ENCODE assay signal across 14 cellular contexts in the genomic region with DNA sequence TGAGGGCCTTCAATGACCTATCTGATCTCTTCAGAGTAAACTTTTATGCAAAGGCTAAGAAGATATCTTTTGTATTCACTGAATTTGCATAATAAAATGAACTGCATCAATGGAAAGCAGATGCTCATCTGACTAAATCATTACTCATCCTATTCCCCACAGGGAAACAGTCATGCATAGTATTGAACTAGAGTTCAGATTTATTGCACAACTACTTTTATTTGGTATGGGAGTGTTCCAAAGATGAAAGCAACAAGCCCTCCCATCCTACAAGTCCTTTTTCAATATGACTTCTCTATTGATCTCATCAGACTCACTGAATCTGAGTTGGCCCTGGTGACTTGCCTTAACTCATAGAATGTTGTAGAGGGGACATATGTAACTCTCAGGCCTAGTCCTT.
A peak's percentile ranks its signal among the peaks of the same experiment; 100 is the strongest.
DNase-seq lines count a peak whose midpoint lies in the region; ATAC-seq, FAIRE-seq and TF ChIP-seq lines count a peak whose summit lies in the region.
"Had no signal": no experiment of that assay in that cellular context is flagged by ENCODE, and none has a peak within 500 bp of the region (broad histone marks: within the 10 kb centered on the region; RNA-seq: fewer than 3 reads in every experiment).

No MANE protein-coding gene starts in this region.

- H3K27me3 ChIP-seq in bronchial epithelial cell (ENCODE audit: control insufficient read depth, insufficient read depth, low read length) = no peaks in the 10 kb centered on the region
- H3K27me3 ChIP-seq in HepG2 (ENCODE audit: control insufficient read depth in 1 of 2, insufficient read depth in 2 of 2, low read length in 2 of 2) = no peaks in the 10 kb centered on the region

- FAIRE-seq in bronchial epithelial cell (lab: Jason Lieb, UNC) (no peak), HepG2 (lab: Jason Lieb, UNC) (no peak)
- FAIRE-seq: colon, GM18507 had no signal

- ATAC-seq in HepG2 (no peak), GM18519 (IDR thresholded peaks at IDR 0.05; ENCODE audit: low FRiP score, unreplicated experiment) (no peak)
- ATAC-seq: activated CD8-positive, alpha-beta memory T cell treated with anti-CD3 and anti-CD28 coated beads, Interleukin-2, amount 10 ng/mL, durations not matched to agents 7 days and 5 days had no signal

- in situ Hi-C loops in HepG2 (cut with HindIII; ENCODE audit: extremely low pct_ligation_motif_present, low pct_unique_long_range_greater_than_20kb) = no loop called here

- intact Hi-C loops in HepG2 (cut with micrococcal nuclease; ENCODE audit: unreplicated experiment) (no loop called here), lower leg skin (cut with DNase I; ENCODE audit: low total_unique reads) (no loop called here)

- TF ChIP-seq CTCF in AG10803 (conservative IDR thresholded peaks at IDR 0.05; ENCODE audit: low read length) (no peak), bronchial epithelial cell (IDR thresholded peaks at IDR 0.05; ENCODE audit: insufficient read depth, low read length, severe bottlenecking) (no peak), HepG2 (CRISPR knock-in tag; IDR thresholded peaks at IDR 0.05) (no peak), lower leg skin (IDR thresholded peaks at IDR 0.05) (no peak)

- H4K20me1 ChIP-seq in HepG2 (ENCODE audit: insufficient read depth, low read length) = no peaks in the 10 kb centered on the region

- POLR2A ChIA-PET in HepG2 (lab: Yijun Ruan, JAX) = no interaction called here

- H3K4me3 ChIP-seq in AG10803 (ENCODE audit: low read length) (no peak overlapping the region), bronchial epithelial cell (ENCODE audit: low read depth, low read length) (no peak overlapping the region), HepG2 (replicated peaks in 1 of 3; ENCODE audit: insufficient read depth in 1 of 3, low read depth in 2 of 3, low read length in 3 of 3) (no peak overlapping the region), lower leg skin (ENCODE audit: low read depth, poor library complexity, severe bottlenecking) (no peak overlapping the region)
- H3K4me3 ChIP-seq: thoracic aorta had no signal

- no peaks in the 10 kb centered on the region for H3K36me3 ChIP-seq in bronchial epithelial cell (ENCODE audit: control insufficient read depth, insufficient read depth, low read length)
- no peaks in the 10 kb centered on the region for H3K36me3 ChIP-seq in HepG2 (replicated peaks in 1 of 2; ENCODE audit: control insufficient read depth in 1 of 2, insufficient read depth in 2 of 2, low read length in 2 of 2)
- H3K36me3 ChIP-seq: thoracic aorta had no signal

- TF ChIP-seq RAD21 in HepG2 (CRISPR knock-in tag; IDR thresholded peaks at IDR 0.05) = no peak

- no peaks in the 10 kb centered on the region for H3K79me2 ChIP-seq in HepG2 (ENCODE audit: insufficient read depth, low read length)

- CTCF ChIA-PET in HepG2 (lab: Yijun Ruan, JAX; ENCODE audit: low intra/inter-chr PET ratio, low total read pairs) = no interaction called here

- peaks cover 9% of the 10 kb centered on the region; the same call in 1 of the 2 replicates for H3K4me1 ChIP-seq in HepG2 (ENCODE audit: insufficient read depth, low read length)

- DNase-seq in AG10803 (ENCODE audit: low read depth) (peak; percentile 92), HT1080 (ENCODE audit: low read depth) (peak; percentile 81), bronchial epithelial cell (ENCODE audit: low read depth) (peak; percentile 96), HepG2 (ENCODE audit: low spot score) (no peak), NCI-H2081 treated with DMSO at 0.1 percent for 48 hours (lab: John Stamatoyannopoulos, UW) (no peak), lower leg skin (ENCODE audit: low spot score in 2 of 2) (no peak), NCI-H1092 treated with DMSO at 0.1 percent for 48 hours (lab: John Stamatoyannopoulos, UW) (no peak)
- DNase-seq: activated CD8-positive, alpha-beta memory T cell treated with anti-CD3 and anti-CD28 coated beads, Interleukin-2, amount 10 ng/mL, durations not matched to agents 7 days and 5 days; NCI-H774; stimulated activated CD4-positive, alpha-beta T cell treated with anti-CD3 and anti-CD28 coated beads, Interleukin-4, amount 100 ng/mL, for 1 hour had no signal

- no peak overlapping the region for H3K4me2 ChIP-seq in HepG2 (ENCODE audit: low read depth, low read length)

- no peak overlapping the region for H2AFZ ChIP-seq in HepG2 (ENCODE audit: low read length)

- no TSS peak for BruUV-seq in HepG2 (replicated peaks; lab: Mats Ljungman, UMichigan)

- H3K9ac ChIP-seq in HepG2 (ENCODE audit: insufficient read depth, low read depth, low read length) = no peak overlapping the region

- H3K27ac ChIP-seq in HepG2 (ENCODE audit: extremely low read length, insufficient read depth, low read length) = no peak overlapping the region
- H3K27ac ChIP-seq: thoracic aorta had no signal

- no peak for TF ChIP-seq EP300 in HepG2 (IDR thresholded peaks at IDR 0.05; ENCODE audit: low read depth in 2 of 2, low read length in 2 of 2)
- TF ChIP-seq EP300 in HepG2 (CRISPR knock-in tag; IDR thresholded peaks at IDR 0.05; ENCODE audit: borderline replicate concordance) = no peak

- H3K9me3 ChIP-seq in HepG2 (ENCODE audit: low read length) = no peaks in the 10 kb centered on the region
- H3K9me3 ChIP-seq: thoracic aorta had no signal

- TF ChIP-seq POLR2A in HepG2 (IDR thresholded peaks at IDR 0.05; ENCODE audit: insufficient read depth in 1 of 2, low read depth in 2 of 2, low read length in 2 of 2) = no peak
- no peak for TF ChIP-seq POLR2A in lower leg skin (IDR thresholded peaks at IDR 0.05)

TF ChIP-seq in HepG2, 621 proteins besides CTCF, POLR2A, EP300 and RAD21:
- TF ChIP-seq FOXJ3 (CRISPR knock-in tag; IDR thresholded peaks at IDR 0.05; ENCODE audit: borderline replicate concordance) (no peak), CEBPB (IDR thresholded peaks at IDR 0.05; ENCODE audit: borderline replicate concordance, low read depth, low read length) (peak; percentile 21; the same call in 1 of the 2 replicates), ZNF446 (CRISPR knock-in tag; IDR thresholded peaks at IDR 0.05) (no peak), SMAD3 (CRISPR knock-in tag; IDR thresholded peaks at IDR 0.05) (no peak)
TF ChIP-seq in HepG2: peak in this region for 1.

Comparison
In these comparisons a context has a peak if more than half of its experiments do, and no peak if none do; other contexts are left out.
1. DNase-seq: peak in AG10803 (single experiment), HT1080 (single experiment) and bronchial epithelial cell (single experiment); none in HepG2 (single experiment), NCI-H2081 treated with DMSO at 0.1 percent for 48 hours (single experiment), lower leg skin (0 of 2) and NCI-H1092 treated with DMSO at 0.1 percent for 48 hours (single experiment).